ENCODE assay signal across 26 cellular contexts in the genomic region with DNA sequence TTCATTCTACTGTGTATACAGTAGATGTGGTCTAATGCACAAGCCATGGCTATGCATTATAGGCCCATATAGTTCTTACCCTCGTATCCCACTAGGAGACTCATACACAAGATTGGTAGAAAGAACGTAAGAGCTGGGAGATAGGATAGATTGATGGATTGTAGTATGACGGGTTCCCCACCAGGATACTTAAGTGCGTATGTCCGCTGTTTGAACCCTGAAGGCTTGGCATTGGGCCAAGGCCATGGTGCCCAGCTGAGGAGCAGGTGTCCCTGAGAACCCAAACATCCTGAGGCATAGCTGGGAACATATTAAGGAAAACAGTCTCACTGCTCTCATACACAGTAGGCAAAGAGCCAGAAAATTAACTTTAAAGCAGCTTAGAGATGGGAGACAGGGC.
DNase-seq lines count a peak whose midpoint lies in the region; ATAC-seq and TF ChIP-seq lines count a peak whose summit lies in the region.
"Had no signal": no experiment of that assay in that cellular context is flagged by ENCODE, and none has a peak within 500 bp of the region (broad histone marks: within the 10 kb centered on the region; RNA-seq: fewer than 3 reads in every experiment).

No MANE protein-coding gene starts in this region.

- DNase-seq in NCI-H146 (lab: John Stamatoyannopoulos, UW) (peak; percentile 44), NCI-H146 treated with DMSO at 0.1 percent for 48 hours (lab: John Stamatoyannopoulos, UW; ENCODE audit: unreplicated experiment) (no peak), NCI-H128 (lab: John Stamatoyannopoulos, UW; ENCODE audit: unreplicated experiment) (peak; percentile 44), NCI-H748 treated with DMSO at 0.1 percent for 48 hours (lab: John Stamatoyannopoulos, UW) (peak; percentile 71), osteocyte (ENCODE audit: extremely low spot score, unreplicated experiment) (no peak), amygdala (lab: John Stamatoyannopoulos, UW) (no peak), HK-2 (ENCODE audit: unreplicated experiment) (no peak)
- DNase-seq: activated CD4-positive, alpha-beta T cell treated with anti-CD3 and anti-CD28 coated beads for 36 hours; activated CD8-positive, alpha-beta T cell treated with anti-CD3 and anti-CD28 coated beads for 36 hours; activated naive CD4-positive, alpha-beta T cell treated with anti-CD3 and anti-CD28 coated beads, Interleukin-2, amount 10 ng/mL, durations not matched to agents 7 days and 5 days; AML-193; body of pancreas; CD4-positive, alpha-beta memory T cell; dermis blood vessel endothelial cell; endodermal cell; left ventricle myocardium inferior; mesendoderm; NCI-H2029; NCI-H226; NK-92 treated with Interleukin-12 subunit alpha and Interleukin-12 subunit beta, amount 100 ng/mL, for 24 hours; retina; stimulated activated naive B cell treated with anti-CD40 and anti-IgM and Interleukin-4, amounts not matched to agents 10 μg/mL and 1 μg/mL and 100 μg/mL, for 72 hours; upper lobe of left lung had no signal

- peak; percentile 5 for TF ChIP-seq CTCF in osteocyte (IDR thresholded peaks at IDR 0.05)

- H3K4me3 Mint-ChIP-seq in osteocyte (ENCODE audit: unreplicated experiment): no peak overlapping the region
- H3K4me3 Mint-ChIP-seq: activated CD4-positive, alpha-beta T cell treated with anti-CD3 and anti-CD28 coated beads for 36 hours; activated CD8-positive, alpha-beta T cell treated with anti-CD3 and anti-CD28 coated beads for 36 hours; activated naive CD4-positive, alpha-beta T cell treated with anti-CD3 and anti-CD28 coated beads, Interleukin-2, amount 10 ng/mL, durations not matched to agents 7 days and 5 days; CD4-positive, alpha-beta memory T cell; endodermal cell; neural progenitor cell; stimulated activated naive B cell treated with anti-CD40 and anti-IgM and Interleukin-4, amounts not matched to agents 10 μg/mL and 1 μg/mL and 100 μg/mL, for 72 hours had no signal

- H3K27ac Mint-ChIP-seq in osteocyte (ENCODE audit: unreplicated experiment): no peak overlapping the region
- H3K27ac Mint-ChIP-seq: activated CD4-positive, alpha-beta T cell treated with anti-CD3 and anti-CD28 coated beads for 36 hours; activated CD8-positive, alpha-beta T cell treated with anti-CD3 and anti-CD28 coated beads for 36 hours; activated naive CD4-positive, alpha-beta T cell treated with anti-CD3 and anti-CD28 coated beads, Interleukin-2, amount 10 ng/mL, durations not matched to agents 7 days and 5 days; CD4-positive, alpha-beta memory T cell; endodermal cell; neural progenitor cell; stimulated activated naive B cell treated with anti-CD40 and anti-IgM and Interleukin-4, amounts not matched to agents 10 μg/mL and 1 μg/mL and 100 μg/mL, for 72 hours had no signal

- no peaks in the 10 kb centered on the region for H3K36me3 Mint-ChIP-seq in osteocyte (ENCODE audit: unreplicated experiment)
- H3K36me3 Mint-ChIP-seq: activated naive CD4-positive, alpha-beta T cell treated with anti-CD3 and anti-CD28 coated beads, Interleukin-2, amount 10 ng/mL, durations not matched to agents 7 days and 5 days; CD4-positive, alpha-beta memory T cell; stimulated activated naive B cell treated with anti-CD40 and anti-IgM and Interleukin-4, amounts not matched to agents 10 μg/mL and 1 μg/mL and 100 μg/mL, for 72 hours had no signal

- H3K9me3 Mint-ChIP-seq in osteocyte (ENCODE audit: unreplicated experiment): no peaks in the 10 kb centered on the region
- H3K9me3 Mint-ChIP-seq: activated CD8-positive, alpha-beta T cell treated with anti-CD3 and anti-CD28 coated beads for 36 hours; activated naive CD4-positive, alpha-beta T cell treated with anti-CD3 and anti-CD28 coated beads, Interleukin-2, amount 10 ng/mL, durations not matched to agents 7 days and 5 days; endodermal cell had no signal

- no peak for ATAC-seq in GM18502 (IDR thresholded peaks at IDR 0.05; ENCODE audit: poor library complexity, unreplicated experiment)
- ATAC-seq: activated CD4-positive, alpha-beta T cell treated with anti-CD3 and anti-CD28 coated beads for 36 hours; activated CD8-positive, alpha-beta T cell treated with anti-CD3 and anti-CD28 coated beads for 36 hours; body of pancreas; HCT116; stimulated activated naive B cell treated with anti-CD40 and anti-IgM and Interleukin-4, amounts not matched to agents 10 μg/mL and 1 μg/mL and 100 μg/mL, for 72 hours had no signal

- H3K4me1 Mint-ChIP-seq in osteocyte (ENCODE audit: unreplicated experiment): peaks cover 14% of the 10 kb centered on the region
- H3K4me1 Mint-ChIP-seq: activated naive CD4-positive, alpha-beta T cell treated with anti-CD3 and anti-CD28 coated beads, Interleukin-2, amount 10 ng/mL, durations not matched to agents 7 days and 5 days; CD4-positive, alpha-beta memory T cell; endodermal cell; stimulated activated naive B cell treated with anti-CD40 and anti-IgM and Interleukin-4, amounts not matched to agents 10 μg/mL and 1 μg/mL and 100 μg/mL, for 72 hours had no signal

- H3K27me3 Mint-ChIP-seq in osteocyte (ENCODE audit: unreplicated experiment): no peaks in the 10 kb centered on the region
- H3K27me3 Mint-ChIP-seq: activated CD8-positive, alpha-beta T cell treated with anti-CD3 and anti-CD28 coated beads for 36 hours; activated naive CD4-positive, alpha-beta T cell treated with anti-CD3 and anti-CD28 coated beads, Interleukin-2, amount 10 ng/mL, durations not matched to agents 7 days and 5 days; stimulated activated naive B cell treated with anti-CD40 and anti-IgM and Interleukin-4, amounts not matched to agents 10 μg/mL and 1 μg/mL and 100 μg/mL, for 72 hours had no signal

Comparison
In these comparisons a context has a peak if more than half of its experiments do, and no peak if none do; other contexts are left out.
1. DNase-seq: peak in NCI-H146 (single experiment), NCI-H128 (single experiment) and NCI-H748 treated with DMSO at 0.1 percent for 48 hours (single experiment); none in NCI-H146 treated with DMSO at 0.1 percent for 48 hours (single experiment), osteocyte (single experiment), amygdala (0 of 56) and HK-2 (single experiment).